ENCODE assay signal across 8 cellular contexts in the genomic region with DNA sequence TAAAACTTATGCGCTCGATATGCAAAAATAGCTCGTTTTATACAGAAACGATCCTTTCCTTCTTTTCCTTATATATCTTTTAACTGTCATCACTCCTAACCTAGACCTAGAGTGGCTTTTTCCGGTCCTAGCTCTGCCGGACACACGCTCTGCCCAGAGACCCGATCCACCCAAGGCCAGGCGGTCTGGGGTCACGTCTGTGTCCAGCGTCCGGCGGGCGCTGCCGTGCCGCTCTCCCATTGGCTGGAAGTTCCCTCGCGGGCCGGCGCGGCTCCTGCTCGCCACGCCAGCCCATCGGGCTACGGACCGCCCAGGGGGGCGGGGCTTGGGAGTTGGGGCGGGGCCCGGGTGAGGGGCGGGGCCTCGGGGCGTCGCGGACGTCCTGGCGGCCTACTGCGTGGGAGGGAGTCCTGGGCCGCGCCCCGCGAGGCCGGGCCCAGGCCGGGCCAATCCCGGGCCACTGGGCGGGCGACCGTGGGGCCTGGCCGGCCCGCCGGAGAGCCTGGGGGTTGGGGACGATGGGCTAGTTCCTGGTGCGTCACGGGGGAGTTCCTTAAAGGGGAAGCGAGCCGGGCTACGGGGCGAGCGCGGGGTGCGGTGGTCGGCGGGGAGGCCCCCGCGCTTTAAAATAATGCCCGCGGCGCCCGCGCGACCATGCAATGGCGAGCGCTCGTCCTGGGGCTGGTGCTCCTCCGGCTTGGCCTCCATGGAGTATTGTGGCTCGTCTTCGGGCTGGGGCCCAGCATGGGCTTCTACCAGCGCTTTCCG. TPM values are rescaled to one million over a fixed set of nuclear protein-coding genes. Genes with fewer than 3 reads are reported as not detected.
A peak's percentile ranks its signal among the peaks of the same experiment; 100 is the strongest.
DNase-seq lines count a peak whose midpoint lies in the region; ATAC-seq, FAIRE-seq and TF ChIP-seq lines count a peak whose summit lies in the region.

A gene (plus strand): TSS at position 556 of the 768 bp plus-strand sequence. CDS start 99 bp downstream, at position 655.

- FAIRE-seq in GM12892 (lab: Jason Lieb, UNC), result peak; percentile 95

- H3K27ac ChIP-seq in adrenal gland, result peak within 1 kb of the TSS; percentile 71 to 98 (median 96)
- H3K27ac ChIP-seq in heart right ventricle, result peak within 1 kb of the TSS; percentile 61 to 99 (median 95)

- H3K4me3 Mint-ChIP-seq in type B pancreatic cell, result peak within 1 kb of the TSS; percentile 100

- intact Hi-C loops in adrenal gland (cut with DNase I) (loop anchor here in 1 of 2 donors (10.0 kb wide), 1 partner anchor 53 kb away; no protein-coding TSS in a partner anchor), heart right ventricle (cut with DNase I) (loop anchor here (1.0 to 10.0 kb wide), 7 partner anchors 53 to 473 kb away; a partner anchor contains a TSS), posterior cingulate gyrus (cut with DNase I) (loop anchor here (1.0 kb wide), 1 partner anchor 65 kb away; a partner anchor contains a TSS)

- H3K27me3 ChIP-seq in adrenal gland (no peaks in the 10 kb centered on the region), heart right ventricle (no peaks in the 10 kb centered on the region)

- no peaks in the 10 kb centered on the region for H3K27me3 Mint-ChIP-seq in type B pancreatic cell

- WGBS in adrenal gland, 4 donors, result 0 to 2% (median 1%) methylated on average over 8 to 78 of the region's 78 CpGs
- WGBS in heart right ventricle, 2 donors, result 1% methylated on average over 48 to 78 of the region's 78 CpGs

- H3K27ac Mint-ChIP-seq in type B pancreatic cell, result peak within 1 kb of the TSS; percentile 99

- H3K4me3 ChIP-seq in adrenal gland (peak within 1 kb of the TSS; percentile 29 to 90 (median 82)), heart right ventricle (peak within 1 kb of the TSS; percentile 51 to 98 (median 94))

- H3K9me3 ChIP-seq in adrenal gland (replicated peaks in 1 of 3) (no peaks in the 10 kb centered on the region), heart right ventricle (no peaks in the 10 kb centered on the region)

- peak; percentile 93 for DNase-seq in GM12892 (ENCODE audit: insufficient read length)
- DNase-seq in NCI-H1105 (lab: John Stamatoyannopoulos, UW), result peak; percentile 37
- DNase-seq in T-helper 1 cell, result peak; percentile 86 to 95 (median 89)
- DNase-seq in adrenal gland, result peak; percentile 95 to 98 (median 97)
- DNase-seq in heart right ventricle, result peak; percentile 93 to 97
- peak; percentile 91 to 99 (median 95) for DNase-seq in posterior cingulate gyrus
- peak; percentile 98 for DNase-seq in type B pancreatic cell (ENCODE audit: extremely low spot score, unreplicated experiment)

- H3K4me1 ChIP-seq in adrenal gland (replicated peaks in 1 of 2) (peaks cover 4 to 48% of the 10 kb centered on the region in 2 donors), heart right ventricle (peaks cover 0 to 79% (median 40%) of the 10 kb centered on the region in 9 donors)

- ATAC-seq in HG02642 (IDR thresholded peaks at IDR 0.05; ENCODE audit: poor library complexity, unreplicated experiment) (peak; percentile 86), heart right ventricle (peak; percentile 96 to 99 (median 97))

- H3K9me3 Mint-ChIP-seq in type B pancreatic cell, result peaks cover 4% of the 10 kb centered on the region

- H3K36me3 Mint-ChIP-seq in type B pancreatic cell, result peaks cover 14% of the 10 kb centered on the region

- TF ChIP-seq CTCF in adrenal gland (IDR thresholded peaks at IDR 0.05), result no peak
- no peak for TF ChIP-seq CTCF in heart right ventricle (IDR thresholded peaks at IDR 0.05)
- no peak for TF ChIP-seq CTCF in type B pancreatic cell (conservative IDR thresholded peaks at IDR 0.05)

- H3K4me1 Mint-ChIP-seq in type B pancreatic cell (ENCODE audit: unreplicated experiment), result peaks cover 42% of the 10 kb centered on the region

- H3K36me3 ChIP-seq in adrenal gland (replicated peaks in 1 of 2) (no peaks in the 10 kb centered on the region), heart right ventricle (peaks cover 0 to 8% (median 0%) of the 10 kb centered on the region in 9 donors)

- TF ChIP-seq POLR2A in GM12892 (IDR thresholded peaks at IDR 0.05; ENCODE audit: low read depth, low read length) (peak; percentile 69), adrenal gland (IDR thresholded peaks at IDR 0.05) (peak; percentile 71 to 83)

RNA-seq across cellular contexts. Expression of the gene that starts here (rescaled TPM):
- 79.9 TPM for polyA plus RNA-seq in GM12892 (2012; ENCODE audit: missing spikeins)
- total RNA-seq in adrenal gland (10 to 100 TPM; 23.0 to 63.6 (median 37.4) TPM), heart right ventricle (10 to 100 TPM in 4 of 10 donors, 1 to 10 TPM in 6; 6.7 to 19.0 (median 9.1) TPM), type B pancreatic cell (ENCODE audit: low replicate concordance) (20.2 and 35.1 TPM in 2 replicates)
- polyA plus RNA-seq in adrenal gland (10 to 100 TPM in 1 of 3 donors, 1 to 10 TPM in 2; 3.1 to 24.9 (median 3.6) TPM), heart right ventricle (1 to 10 TPM; 2.2 to 4.6 TPM)

Comparison
In these comparisons a context has a peak if more than half of its experiments do, and no peak if none do; other contexts are left out.
1. Peak in every context shown above with its lines: DNase-seq, ATAC-seq, H3K4me3 ChIP-seq and H3K27ac ChIP-seq.
2. DNase-seq: peak in every context shown above with its lines; median percentile 98 in type B pancreatic cell; 97 in adrenal gland; 95 in heart right ventricle; 95 in posterior cingulate gyrus; 93 in GM12892; 89 in T-helper 1 cell; 37 in NCI-H1105.